In genomic region chr17:20998571-20999043, GRCh38 we compare ENCODE assay signal across 12 cellular contexts. TPM values are rescaled to one million over a fixed set of nuclear protein-coding genes. Genes with fewer than 3 reads are reported as not detected.
A peak's percentile ranks its signal among the peaks of the same experiment; 100 is the strongest.
DNase-seq lines count a peak whose midpoint lies in the region; ATAC-seq and TF ChIP-seq lines count a peak whose summit lies in the region.
"Had no signal": no experiment of that assay in that cellular context is flagged by ENCODE, and none has a peak within 500 bp of the region (broad histone marks: within the 10 kb centered on the region; RNA-seq: fewer than 3 reads in every experiment).

No MANE protein-coding gene starts in this region.

- H3K27ac ChIP-seq in heart right ventricle (peak overlapping the region in 6 of 10 donors; percentile 3 to 49 (median 36)), mesenchymal stem cell (ENCODE audit: low read length, poor library complexity, severe bottlenecking) (no peak overlapping the region), tibial nerve (peak overlapping the region; percentile 3 to 80 (median 59)), testis (peak overlapping the region in 1 of 2 donors; percentile 66), WERI-Rb-1 (no peak overlapping the region)
- H3K27ac ChIP-seq: BLaER1 had no signal

- no peak overlapping the region for H2BK5ac ChIP-seq in mesenchymal stem cell (ENCODE audit: low read depth, low read length, poor library complexity, severe bottlenecking)

- no peak overlapping the region for H3K23ac ChIP-seq in mesenchymal stem cell (ENCODE audit: low read length in 2 of 2)

- no peak overlapping the region for H2AFZ ChIP-seq in mesenchymal stem cell (ENCODE audit: low read depth, low read length)

- no peak overlapping the region for H4K91ac ChIP-seq in mesenchymal stem cell (ENCODE audit: low read length)

- no peak overlapping the region for H3K18ac ChIP-seq in mesenchymal stem cell (ENCODE audit: low read depth in 1 of 2, low read length in 2 of 2)

- intact Hi-C loops in heart right ventricle (cut with DNase I) = loop anchor here in 3 of 10 donors (10.0 kb wide), 4 partner anchors 64 to 204 kb away; no protein-coding TSS in a partner anchor
- intact Hi-C loops in Right ventricle myocardium superior (cut with DNase I) = loop anchor here (5.0 kb wide), 1 partner anchor 91 kb away; no protein-coding TSS in a partner anchor
- intact Hi-C loops in testis (cut with DNase I; ENCODE audit: low total_unique reads) = no loop called here

- no peaks in the 10 kb centered on the region for H3K9me3 Mint-ChIP-seq in activated naive CD8-positive, alpha-beta T cell treated with anti-CD3 and anti-CD28 coated beads, Interleukin-2, amount 10 ng/mL, durations not matched to agents 7 days and 5 days

- H3K9ac ChIP-seq in mesenchymal stem cell (ENCODE audit: low read length) = peak overlapping the region; percentile 45
- H3K9ac ChIP-seq: BLaER1 had no signal

- H3K14ac ChIP-seq in mesenchymal stem cell (ENCODE audit: low read length in 2 of 2) = no peak overlapping the region

- H2AK5ac ChIP-seq in mesenchymal stem cell (ENCODE audit: low read length, severe bottlenecking) = no peak overlapping the region

- TF ChIP-seq POLR2A in tibial nerve (IDR thresholded peaks at IDR 0.05) = no peak
- TF ChIP-seq POLR2A in testis (IDR thresholded peaks at IDR 0.05) = no peak

- POLR2A ChIA-PET in activated naive CD8-positive, alpha-beta T cell treated with anti-CD3 and anti-CD28 coated beads, Interleukin-2, amount 10 ng/mL, durations not matched to agents 7 days and 5 days (lab: Charles Lee) = interaction anchor here (1.0 kb wide), 2 partner anchors 12 to 36 kb away, joined by 3 to 4 read pairs; no protein-coding TSS in a partner anchor

- H3K4me1 ChIP-seq in heart right ventricle (peaks cover 8 to 68% (median 37%) of the 10 kb centered on the region in 9 donors), mesenchymal stem cell (ENCODE audit: control insufficient read depth, insufficient read depth, low read depth, low read length) (peaks cover 15% of the 10 kb centered on the region), tibial nerve (peaks cover 0 to 67% (median 14%) of the 10 kb centered on the region in 4 donors), testis (peaks cover 27% of the 10 kb centered on the region)
- H3K4me1 ChIP-seq: BLaER1 had no signal

- TF ChIP-seq EP300 in tibial nerve (IDR thresholded peaks at IDR 0.05) = no peak

- peak overlapping the region; percentile 67 for H3K27ac Mint-ChIP-seq in activated naive CD8-positive, alpha-beta T cell treated with anti-CD3 and anti-CD28 coated beads, Interleukin-2, amount 10 ng/mL, durations not matched to agents 7 days and 5 days

- H3K4me3 Mint-ChIP-seq in activated naive CD8-positive, alpha-beta T cell treated with anti-CD3 and anti-CD28 coated beads, Interleukin-2, amount 10 ng/mL, durations not matched to agents 7 days and 5 days = no peak overlapping the region

- H3K4me2 ChIP-seq in mesenchymal stem cell (ENCODE audit: low read length, poor library complexity, severe bottlenecking) = no peak overlapping the region
- H3K4me2 ChIP-seq: BLaER1 had no signal

- H3K4me1 Mint-ChIP-seq in activated naive CD8-positive, alpha-beta T cell treated with anti-CD3 and anti-CD28 coated beads, Interleukin-2, amount 10 ng/mL, durations not matched to agents 7 days and 5 days = peaks cover 30% of the 10 kb centered on the region

- 76 to 80% methylated on average over 5 of the region's 5 CpGs for WGBS in heart right ventricle, 2 donors
- 90% methylated on average over 5 of the region's 5 CpGs for WGBS in mesenchymal stem cell
- whole genome bisulfite sequencing in tibial nerve, 2 donors = 63 to 70% methylated on average over 5 of the region's 5 CpGs
- 64 to 79% methylated on average over 5 of the region's 5 CpGs for WGBS in testis, 2 donors

- no peak overlapping the region for H2BK15ac ChIP-seq in mesenchymal stem cell (ENCODE audit: low read depth, poor library complexity, severe bottlenecking)

- H3K79me1 ChIP-seq in mesenchymal stem cell (replicated peaks; ENCODE audit: low read length, poor library complexity, severe bottlenecking) = peaks cover 12% of the 10 kb centered on the region

- no peak overlapping the region for H2BK120ac ChIP-seq in mesenchymal stem cell (ENCODE audit: low read depth, low read length)

- ATAC-seq in heart right ventricle = no peak
- ATAC-seq in Right ventricle myocardium superior (ENCODE audit: poor library complexity) = no peak
- ATAC-seq in activated naive CD8-positive, alpha-beta T cell treated with anti-CD3 and anti-CD28 coated beads, Interleukin-2, amount 10 ng/mL, durations not matched to agents 7 days and 5 days (ENCODE audit: low read depth) = no peak
- ATAC-seq in HG02840 (IDR thresholded peaks at IDR 0.05; ENCODE audit: low FRiP score, unreplicated experiment) = no peak

- H2BK12ac ChIP-seq in mesenchymal stem cell (ENCODE audit: low read length in 2 of 2) = no peak overlapping the region

- H3K27me3 Mint-ChIP-seq in activated naive CD8-positive, alpha-beta T cell treated with anti-CD3 and anti-CD28 coated beads, Interleukin-2, amount 10 ng/mL, durations not matched to agents 7 days and 5 days = no peaks in the 10 kb centered on the region

- peak overlapping the region; percentile 38 for H4K8ac ChIP-seq in mesenchymal stem cell (ENCODE audit: low read length)

- no peak for TF ChIP-seq CTCF in heart right ventricle (IDR thresholded peaks at IDR 0.05)
- no peak for TF ChIP-seq CTCF in tibial nerve (IDR thresholded peaks at IDR 0.05)
- no peak for TF ChIP-seq CTCF in testis (IDR thresholded peaks at IDR 0.05)
- TF ChIP-seq CTCF in WERI-Rb-1 (IDR thresholded peaks at IDR 0.05; ENCODE audit: low read depth, low read length) = no peak

- H3K9me3 ChIP-seq in heart right ventricle = no peaks in the 10 kb centered on the region
- H3K9me3 ChIP-seq in mesenchymal stem cell (ENCODE audit: control insufficient read depth, low read length) = no peaks in the 10 kb centered on the region
- no peaks in the 10 kb centered on the region for H3K9me3 ChIP-seq in tibial nerve
- H3K9me3 ChIP-seq in testis = no peaks in the 10 kb centered on the region
- no peaks in the 10 kb centered on the region for H3K9me3 ChIP-seq in WERI-Rb-1 (ENCODE audit: severe bottlenecking)
- H3K9me3 ChIP-seq: BLaER1, thoracic aorta had no signal

- DNase-seq in heart right ventricle (no peak), Right ventricle myocardium superior (no peak), mesenchymal stem cell (no peak), tibial nerve (ENCODE audit: low spot score in 2 of 2) (no peak), testis (no peak), WERI-Rb-1 (no peak)
- DNase-seq in activated naive CD8-positive, alpha-beta T cell treated with anti-CD3 and anti-CD28 coated beads, Interleukin-2, amount 10 ng/mL, durations not matched to agents 7 days and 5 days = no peak
- DNase-seq: Kasumi-1, T-helper 9 cell had no signal

- H3K36me3 ChIP-seq in heart right ventricle (peaks cover 0 to 46% (median 22%) of the 10 kb centered on the region in 9 donors), mesenchymal stem cell (ENCODE audit: control insufficient read depth in 1 of 2, insufficient read depth in 2 of 2, low read depth in 1 of 2, low read length in 2 of 2) (peaks cover 53 to 74% of the 10 kb centered on the region in 2 experiments), tibial nerve (peaks cover 0 to 36% (median 7%) of the 10 kb centered on the region in 3 donors), testis (ENCODE audit: low read depth, missing control alignments) (no peaks in the 10 kb centered on the region), WERI-Rb-1 (peaks cover 48% of the 10 kb centered on the region)

- H3K4me3 ChIP-seq in heart right ventricle = no peak overlapping the region
- no peak overlapping the region for H3K4me3 ChIP-seq in mesenchymal stem cell (ENCODE audit: insufficient read depth in 1 of 2, low read depth in 1 of 2, low read length in 2 of 2)
- H3K4me3 ChIP-seq in tibial nerve = no peak overlapping the region
- no peak overlapping the region for H3K4me3 ChIP-seq in testis
- no peak overlapping the region for H3K4me3 ChIP-seq in WERI-Rb-1 (ENCODE audit: low read depth, low read length)
- H3K4me3 ChIP-seq: BLaER1, thoracic aorta had no signal

- peaks cover 7% of the 10 kb centered on the region for H3K36me3 Mint-ChIP-seq in activated naive CD8-positive, alpha-beta T cell treated with anti-CD3 and anti-CD28 coated beads, Interleukin-2, amount 10 ng/mL, durations not matched to agents 7 days and 5 days

- H3K27me3 ChIP-seq in heart right ventricle (no peaks in the 10 kb centered on the region), mesenchymal stem cell (ENCODE audit: control insufficient read depth in 1 of 2, insufficient read depth in 1 of 2, low read length in 2 of 2) (no peaks in the 10 kb centered on the region), tibial nerve (no peaks in the 10 kb centered on the region), testis (no peaks in the 10 kb centered on the region), WERI-Rb-1 (ENCODE audit: insufficient read depth, low read depth, severe bottlenecking) (no peaks in the 10 kb centered on the region)
- H3K27me3 ChIP-seq: BLaER1 had no signal

- no peak overlapping the region for H3K4ac ChIP-seq in mesenchymal stem cell (ENCODE audit: low read depth in 1 of 2, low read length in 2 of 2)

RNA-seq across cellular contexts. Expression of gene USP22, which starts 44.2 kb away (rescaled TPM):
- total RNA-seq in heart right ventricle (100 to 1,000 TPM; 121 to 218 (median 182) TPM), Right ventricle myocardium superior (139 TPM), tibial nerve (100 to 1,000 TPM; 109 to 169 (median 133) TPM), testis (100 to 1,000 TPM; 161 to 216 TPM)
- polyA plus RNA-seq in heart right ventricle (10 to 100 TPM; 26.6 to 47.4 TPM), testis (ENCODE audit: insufficient read depth, low read depth, low replicate concordance) (96.3 TPM)
- 100 to 1,000 TPM; 138 to 146 TPM for total RNA-seq in activated naive CD8-positive, alpha-beta T cell treated with anti-CD3 and anti-CD28 coated beads, Interleukin-2, amount 10 ng/mL, durations not matched to agents 7 days and 5 days
- polyA plus RNA-seq in mesenchymal stem cell (2013, experiment 1 of 2) = 105 TPM
- 108 TPM for polyA plus RNA-seq in mesenchymal stem cell (2013, experiment 2 of 2)

Comparison
In these comparisons a context has a peak if more than half of its experiments do, and no peak if none do; other contexts are left out.
1. H3K27ac ChIP-seq: peak in heart right ventricle (6 of 10) and tibial nerve (4 of 4); none in mesenchymal stem cell (single experiment) and WERI-Rb-1 (single experiment).